8 cellular contexts compared by ENCODE assay signal in genomic region chr1:22275626-22276395, GRCh38.
A peak's percentile ranks its signal among the peaks of the same experiment; 100 is the strongest.
DNase-seq lines count a peak whose midpoint lies in the region; ATAC-seq and TF ChIP-seq lines count a peak whose summit lies in the region.

No MANE protein-coding gene starts in this region.

- H3K9me2 ChIP-seq in OCI-LY1 (ENCODE audit: low read depth, low read length) = no peaks in the 10 kb centered on the region

- no peak overlapping the region for H3K27ac ChIP-seq in OCI-LY1 (ENCODE audit: low read depth, low read length, poor library complexity, severe bottlenecking)
- no peak overlapping the region for H3K27ac ChIP-seq in parathyroid adenoma

- DNase-seq in AG20443 (ENCODE audit: low spot score) = peak; percentile 91
- DNase-seq in H4 (ENCODE audit: low spot score) = peak; percentile 48
- peak; percentile 58 to 75 for DNase-seq in activated T-cell treated with anti-CD3 and anti-CD28 coated beads, Interleukin-2, amount 50 U/mL, for 48 hours
- peak; percentile 54 for DNase-seq in germinal center (ENCODE audit: low spot score)

- no peaks in the 10 kb centered on the region for H3K36me3 ChIP-seq in OCI-LY1 (ENCODE audit: insufficient read depth, low read length)
- H3K36me3 ChIP-seq in parathyroid adenoma (ENCODE audit: control insufficient read depth, insufficient read depth, low read length) = no peaks in the 10 kb centered on the region

- H3K27me3 ChIP-seq in OCI-LY1 (ENCODE audit: insufficient read depth, low read length) (no peaks in the 10 kb centered on the region; the same call in 1 of the 2 replicates), parathyroid adenoma (ENCODE audit: control insufficient read depth, insufficient read depth, low read length) (no peaks in the 10 kb centered on the region)

- H4K20me1 ChIP-seq in OCI-LY1 (ENCODE audit: insufficient read depth, low read length) = no peaks in the 10 kb centered on the region

- ATAC-seq in GM21576 (IDR thresholded peaks at IDR 0.05; ENCODE audit: unreplicated experiment) = no peak
- ATAC-seq in HG03469 (IDR thresholded peaks at IDR 0.05; ENCODE audit: unreplicated experiment) = no peak

- H3K9ac ChIP-seq in OCI-LY1 (ENCODE audit: low read length) (no peak overlapping the region), parathyroid adenoma (no peak overlapping the region)

- H3K9me3 ChIP-seq in OCI-LY1 (ENCODE audit: low read length) = no peaks in the 10 kb centered on the region
- H3K9me3 ChIP-seq in parathyroid adenoma (ENCODE audit: control insufficient read depth, low read length) = no peaks in the 10 kb centered on the region

- H3F3A ChIP-seq in OCI-LY1 (ENCODE audit: insufficient read depth, low read length) = no peaks in the 10 kb centered on the region

- H2AFZ ChIP-seq in OCI-LY1 (ENCODE audit: low read length) (no peak overlapping the region), parathyroid adenoma (no peak overlapping the region)

- H3K4me2 ChIP-seq in OCI-LY1 (ENCODE audit: low read length) = no peak overlapping the region
- no peak overlapping the region for H3K4me2 ChIP-seq in parathyroid adenoma (ENCODE audit: low read length)

- no peaks in the 10 kb centered on the region for H3K4me1 ChIP-seq in OCI-LY1 (ENCODE audit: insufficient read depth, low read length, severe bottlenecking)
- H3K4me1 ChIP-seq in parathyroid adenoma = no peaks in the 10 kb centered on the region

- TF ChIP-seq CTCF in OCI-LY1 (IDR thresholded peaks at IDR 0.05; ENCODE audit: low read length) (peak; percentile 55), parathyroid adenoma (IDR thresholded peaks at IDR 0.05) (peak; percentile 71)

- H3K79me2 ChIP-seq in OCI-LY1 (ENCODE audit: insufficient read depth, low read length) = no peaks in the 10 kb centered on the region
- H3K79me2 ChIP-seq in parathyroid adenoma = no peaks in the 10 kb centered on the region

- no peak overlapping the region for H3K4me3 ChIP-seq in OCI-LY1 (ENCODE audit: low read depth, low read length, poor library complexity, severe bottlenecking)
- H3K4me3 ChIP-seq in parathyroid adenoma (ENCODE audit: low read depth, low read length) = no peak overlapping the region
